ENCODE assay signal across 13 cellular contexts in genomic region chr1:160813215-160813614, GRCh38. TPM values are rescaled to one million over a fixed set of nuclear protein-coding genes. Genes with fewer than 3 reads are reported as not detected.
DNase-seq lines count a peak whose midpoint lies in the region; ATAC-seq and TF ChIP-seq lines count a peak whose summit lies in the region.
"Had no signal": no experiment of that assay in that cellular context is flagged by ENCODE, and none has a peak within 500 bp of the region (broad histone marks: within the 10 kb centered on the region; RNA-seq: fewer than 3 reads in every experiment).

No MANE protein-coding gene starts in this region.

- no peak overlapping the region for H3K4me3 ChIP-seq in mammary epithelial cell (replicated peaks in 1 of 3; ENCODE audit: insufficient read depth in 1 of 3, low read depth in 2 of 3, low read length in 3 of 3)
- H3K4me3 ChIP-seq in body of pancreas, result no peak overlapping the region
- H3K4me3 ChIP-seq in stomach, result no peak overlapping the region
- H3K4me3 ChIP-seq: skin epidermis had no signal

- 56% methylated on average over 6 of the region's 7 CpGs for WGBS in mammary epithelial cell (ENCODE audit: low coverage, missing lambda C conversion rate)
- WGBS in body of pancreas, 2 donors, result 67 to 69% methylated on average over 7 of the region's 7 CpGs
- 57 to 76% (median 65%) methylated on average over 7 of the region's 7 CpGs for WGBS in stomach, 5 donors

- no peaks in the 10 kb centered on the region for H3K9me3 ChIP-seq in mammary epithelial cell (replicated peaks; ENCODE audit: insufficient read depth, low read length)
- no peaks in the 10 kb centered on the region for H3K9me3 ChIP-seq in body of pancreas
- peaks cover 0 to 3% (median 0%) of the 10 kb centered on the region in 4 donors for H3K9me3 ChIP-seq in stomach

- no peaks in the 10 kb centered on the region for H3K79me2 ChIP-seq in mammary epithelial cell (ENCODE audit: insufficient read depth, low read length)

- H3K9me3 Mint-ChIP-seq in activated CD8-positive, alpha-beta T cell treated with anti-CD3 and anti-CD28 coated beads for 36 hours, result no peaks in the 10 kb centered on the region
- H3K9me3 Mint-ChIP-seq in activated CD8-positive, alpha-beta T cell treated with anti-CD3 and anti-CD28 coated beads, Interleukin-2, amount 10 ng/mL, durations not matched to agents 7 days and 5 days (ENCODE audit: insufficient read depth), result peaks cover 3% of the 10 kb centered on the region
- H3K9me3 Mint-ChIP-seq in IgD-negative memory B cell, result no peaks in the 10 kb centered on the region

- H3K4me2 ChIP-seq in mammary epithelial cell (ENCODE audit: insufficient read depth, low read depth, low read length), result no peak overlapping the region

- POLR2A ChIA-PET in activated CD8-positive, alpha-beta T cell treated with anti-CD3 and anti-CD28 coated beads for 36 hours (lab: Charles Lee), result no interaction called here
- POLR2A ChIA-PET in activated CD8-positive, alpha-beta T cell treated with anti-CD3 and anti-CD28 coated beads, Interleukin-2, amount 10 ng/mL, durations not matched to agents 7 days and 5 days (lab: Charles Lee), result no interaction called here

- ATAC-seq in activated CD8-positive, alpha-beta T cell treated with anti-CD3 and anti-CD28 coated beads for 36 hours, result peak; percentile 87
- no peak for ATAC-seq in activated CD8-positive, alpha-beta T cell treated with anti-CD3 and anti-CD28 coated beads, Interleukin-2, amount 10 ng/mL, durations not matched to agents 7 days and 5 days
- ATAC-seq in body of pancreas (no peak), HG03025 (IDR thresholded peaks at IDR 0.05; ENCODE audit: low FRiP score, unreplicated experiment) (no peak)

- BruUV-seq in mammary epithelial cell (replicated peaks; lab: Mats Ljungman, UMichigan), result no TSS peak

- no peak overlapping the region for H3K9ac ChIP-seq in mammary epithelial cell (ENCODE audit: insufficient read depth, low read length)

- no peaks in the 10 kb centered on the region for H3K27me3 Mint-ChIP-seq in activated CD8-positive, alpha-beta T cell treated with anti-CD3 and anti-CD28 coated beads for 36 hours
- H3K27me3 Mint-ChIP-seq in activated CD8-positive, alpha-beta T cell treated with anti-CD3 and anti-CD28 coated beads, Interleukin-2, amount 10 ng/mL, durations not matched to agents 7 days and 5 days (ENCODE audit: low read depth), result no peaks in the 10 kb centered on the region
- no peaks in the 10 kb centered on the region for H3K27me3 Mint-ChIP-seq in IgD-negative memory B cell

- CTCF ChIA-PET in activated CD8-positive, alpha-beta T cell treated with anti-CD3 and anti-CD28 coated beads for 36 hours (lab: Charles Lee), result interaction anchor here (0.9 to 9.1 kb wide), 4 partner anchors 10 to 35 kb away, joined by 3 to 76 read pairs (median 4); no protein-coding TSS in a partner anchor
- CTCF ChIA-PET in activated CD8-positive, alpha-beta T cell treated with anti-CD3 and anti-CD28 coated beads, Interleukin-2, amount 10 ng/mL, durations not matched to agents 7 days and 5 days (lab: Charles Lee), result interaction anchor here (1.0 kb wide), 1 partner anchor 45 kb away, joined by 3 read pairs; no protein-coding TSS in a partner anchor
- CTCF ChIA-PET in mammary epithelial cell (lab: Charles Lee; ENCODE audit: low non-redundant PET), result no interaction called here

- dilution Hi-C loops in mammary epithelial cell (cut with HindIII; ENCODE audit: low sequenced_read_pairs), result loop anchor here (5.0 kb wide), 1 partner anchor 34 kb away; no protein-coding TSS in a partner anchor

- TF ChIP-seq POLR2A in body of pancreas (IDR thresholded peaks at IDR 0.05) (no peak), stomach (IDR thresholded peaks at IDR 0.05) (no peak)

- no peak for TF ChIP-seq CTCF in activated CD8-positive, alpha-beta T cell treated with anti-CD3 and anti-CD28 coated beads for 36 hours (IDR thresholded peaks at IDR 0.05)
- TF ChIP-seq CTCF in mammary epithelial cell (conservative IDR thresholded peaks at IDR 0.05 in 1 of 2, IDR thresholded peaks at IDR 0.05 in 1 of 2; ENCODE audit: extremely low read depth in 1 of 2, insufficient read depth in 1 of 2, low read depth in 1 of 2, low read length in 2 of 2) (no peak), body of pancreas (IDR thresholded peaks at IDR 0.05) (no peak), stomach (IDR thresholded peaks at IDR 0.05) (no peak)

- peaks cover 42% of the 10 kb centered on the region for H3K36me3 Mint-ChIP-seq in activated CD8-positive, alpha-beta T cell treated with anti-CD3 and anti-CD28 coated beads for 36 hours (ENCODE audit: low read depth)
- peaks cover 34% of the 10 kb centered on the region for H3K36me3 Mint-ChIP-seq in activated CD8-positive, alpha-beta T cell treated with anti-CD3 and anti-CD28 coated beads, Interleukin-2, amount 10 ng/mL, durations not matched to agents 7 days and 5 days (ENCODE audit: low read depth)
- no peaks in the 10 kb centered on the region for H3K36me3 Mint-ChIP-seq in IgD-negative memory B cell

- peaks cover 54% of the 10 kb centered on the region for H3K4me1 Mint-ChIP-seq in activated CD8-positive, alpha-beta T cell treated with anti-CD3 and anti-CD28 coated beads for 36 hours (ENCODE audit: low read depth)
- H3K4me1 Mint-ChIP-seq in activated CD8-positive, alpha-beta T cell treated with anti-CD3 and anti-CD28 coated beads, Interleukin-2, amount 10 ng/mL, durations not matched to agents 7 days and 5 days (ENCODE audit: low read depth), result peaks cover 6% of the 10 kb centered on the region
- peaks cover 16 to 33% (median 20%) of the 10 kb centered on the region in 3 donors for H3K4me1 Mint-ChIP-seq in IgD-negative memory B cell

- no peak overlapping the region for H3K4me3 Mint-ChIP-seq in activated CD8-positive, alpha-beta T cell treated with anti-CD3 and anti-CD28 coated beads for 36 hours
- H3K4me3 Mint-ChIP-seq in activated CD8-positive, alpha-beta T cell treated with anti-CD3 and anti-CD28 coated beads, Interleukin-2, amount 10 ng/mL, durations not matched to agents 7 days and 5 days, result no peak overlapping the region
- H3K4me3 Mint-ChIP-seq in IgD-negative memory B cell, result no peak overlapping the region
- H3K4me3 Mint-ChIP-seq: nephron had no signal

- intact Hi-C loops in activated CD8-positive, alpha-beta T cell treated with anti-CD3 and anti-CD28 coated beads for 36 hours (cut with micrococcal nuclease), result loop anchor here (5.0 kb wide), 1 partner anchor 36 kb away; no protein-coding TSS in a partner anchor
- intact Hi-C loops in mammary epithelial cell (cut with micrococcal nuclease), result no loop called here
- intact Hi-C loops in body of pancreas (cut with DNase I), result no loop called here
- intact Hi-C loops in stomach (cut with DNase I; ENCODE audit: low total_unique reads), result no loop called here

- H3K36me3 ChIP-seq in mammary epithelial cell (ENCODE audit: insufficient read depth, low read length) (no peaks in the 10 kb centered on the region), body of pancreas (replicated peaks in 1 of 2; ENCODE audit: insufficient read depth in 1 of 2, low read depth in 2 of 2) (no peaks in the 10 kb centered on the region), stomach (no peaks in the 10 kb centered on the region)

- no peak for TF ChIP-seq EP300 in stomach (IDR thresholded peaks at IDR 0.05)

- H4K20me1 ChIP-seq in mammary epithelial cell (ENCODE audit: insufficient read depth, low read length), result no peaks in the 10 kb centered on the region

- no peak for DNase-seq in activated CD8-positive, alpha-beta T cell treated with anti-CD3 and anti-CD28 coated beads for 36 hours
- no peak for DNase-seq in activated CD8-positive, alpha-beta T cell treated with anti-CD3 and anti-CD28 coated beads, Interleukin-2, amount 10 ng/mL, durations not matched to agents 7 days and 5 days
- DNase-seq in mammary epithelial cell (peak; percentile 92), renal cortical epithelial cell (ENCODE audit: low read depth) (peak; percentile 50), body of pancreas (no peak), stomach (no peak)
- DNase-seq: ACHN, activated gamma-delta T cell treated with Interleukin-2 at 50 U/mL for 16 hours had no signal

- in situ Hi-C loops in mammary epithelial cell (cut with MboI; ENCODE audit: low sequenced_read_pairs in 2 of 2), result no loop called here

- H2AFZ ChIP-seq in mammary epithelial cell (ENCODE audit: low read depth, low read length), result no peak overlapping the region

- peak overlapping the region; percentile 78 for H3K27ac Mint-ChIP-seq in activated CD8-positive, alpha-beta T cell treated with anti-CD3 and anti-CD28 coated beads for 36 hours
- H3K27ac Mint-ChIP-seq in activated CD8-positive, alpha-beta T cell treated with anti-CD3 and anti-CD28 coated beads, Interleukin-2, amount 10 ng/mL, durations not matched to agents 7 days and 5 days, result no peak overlapping the region
- H3K27ac Mint-ChIP-seq in IgD-negative memory B cell, result peak overlapping the region; percentile 23 to 76 (median 59)
- H3K27ac Mint-ChIP-seq: nephron had no signal

- H3K27ac ChIP-seq in mammary epithelial cell (ENCODE audit: insufficient read depth, low read depth, low read length) (no peak overlapping the region), body of pancreas (no peak overlapping the region), stomach (no peak overlapping the region)
- H3K27ac ChIP-seq: skin epidermis had no signal

- H3K4me1 ChIP-seq in mammary epithelial cell (ENCODE audit: insufficient read depth, low read length), result peaks cover 10% of the 10 kb centered on the region
- no peaks in the 10 kb centered on the region for H3K4me1 ChIP-seq in body of pancreas
- H3K4me1 ChIP-seq in stomach, result peaks cover 0 to 6% (median 4%) of the 10 kb centered on the region in 4 donors

- no peaks in the 10 kb centered on the region for H3K27me3 ChIP-seq in mammary epithelial cell (ENCODE audit: insufficient read depth, low read length)
- no peaks in the 10 kb centered on the region for H3K27me3 ChIP-seq in body of pancreas
- peaks cover 0 to 6% (median 0%) of the 10 kb centered on the region in 3 donors for H3K27me3 ChIP-seq in stomach

RNA-seq across cellular contexts. Expression of gene LY9, which starts 17.2 kb away (rescaled TPM):
- total RNA-seq in activated CD8-positive, alpha-beta T cell treated with anti-CD3 and anti-CD28 coated beads for 36 hours, result 10 to 100 TPM; 19.1 to 19.5 TPM
- 10 to 100 TPM; 24.7 to 24.9 TPM for total RNA-seq in activated CD8-positive, alpha-beta T cell treated with anti-CD3 and anti-CD28 coated beads, Interleukin-2, amount 10 ng/mL, durations not matched to agents 7 days and 5 days
- polyA plus RNA-seq in IgD-negative memory B cell (158 TPM), mammary epithelial cell (not detected), stomach (1 to 10 TPM in 1 of 3 donors, under 1 TPM in 2; 0.25 to 1.1 (median 0.63) TPM)
- total RNA-seq in mammary epithelial cell (not detected), renal cortical epithelial cell (not detected in 2 replicates), body of pancreas (1 to 10 TPM in 1 of 2 donors, under 1 TPM in 1; 0.33 to 1.6 TPM), stomach (1 to 10 TPM in 3 of 5 donors, not detected in 2; 1.3 to 7.5 (median 1.7) TPM)
- not detected for polyA minus RNA-seq in mammary epithelial cell
- total RNA-seq: SK-MEL-5 had no signal

RNA-seq across cellular contexts. Expression of gene CD244, which starts 49.5 kb away (rescaled TPM):
- 1 to 10 TPM; 1.4 to 1.8 TPM for total RNA-seq in activated CD8-positive, alpha-beta T cell treated with anti-CD3 and anti-CD28 coated beads for 36 hours
- 10 to 100 TPM; 15.0 to 15.5 TPM for total RNA-seq in activated CD8-positive, alpha-beta T cell treated with anti-CD3 and anti-CD28 coated beads, Interleukin-2, amount 10 ng/mL, durations not matched to agents 7 days and 5 days
- polyA plus RNA-seq in IgD-negative memory B cell (1.6 TPM), mammary epithelial cell (not detected), stomach (under 1 TPM; 0.15 to 0.61 (median 0.37) TPM)
- total RNA-seq in mammary epithelial cell (not detected), renal cortical epithelial cell (not detected in 2 replicates), body of pancreas (1 to 10 TPM in 1 of 2 donors, under 1 TPM in 1; 0.33 to 1.8 TPM), stomach (1 to 10 TPM in 1 of 5 donors, under 1 TPM in 1, not detected in 3; 0.43 to 1.1 TPM)
- not detected for polyA minus RNA-seq in mammary epithelial cell

Comparison
In these comparisons a context has a peak if more than half of its experiments do, and no peak if none do; other contexts are left out.
1. RNA of gene CD244, which starts 49.5 kb away (total RNA-seq): 15.0 to 15.5 TPM in activated CD8-positive, alpha-beta T cell treated with anti-CD3 and anti-CD28 coated beads, Interleukin-2, amount 10 ng/mL, durations not matched to agents 7 days and 5 days; 1.4 to 1.8 TPM in activated CD8-positive, alpha-beta T cell treated with anti-CD3 and anti-CD28 coated beads for 36 hours, 0.33 to 1.8 TPM in body of pancreas, not detected in mammary epithelial cell, not detected in renal cortical epithelial cell and 0.43 to 1.1 TPM in stomach; every median in the first group is over 4 times any median in the second.
2. DNase-seq: peak in mammary epithelial cell (single experiment) and renal cortical epithelial cell (single experiment); none in activated CD8-positive, alpha-beta T cell treated with anti-CD3 and anti-CD28 coated beads for 36 hours (single experiment), activated CD8-positive, alpha-beta T cell treated with anti-CD3 and anti-CD28 coated beads, Interleukin-2, amount 10 ng/mL, durations not matched to agents 7 days and 5 days (single experiment), body of pancreas (0 of 4) and stomach (single experiment).